Comparison of ENCODE assay signal across 10 cellular contexts in genomic region chrX:72045552-72046277, GRCh38.
DNase-seq lines count a peak whose midpoint lies in the region; ATAC-seq and TF ChIP-seq lines count a peak whose summit lies in the region.
"Had no signal": no experiment of that assay in that cellular context is flagged by ENCODE, and none has a peak within 500 bp of the region (broad histone marks: within the 10 kb centered on the region; RNA-seq: fewer than 3 reads in every experiment).

No MANE protein-coding gene starts in this region.

- DNase-seq in LNCaP clone FGC (ENCODE audit: low read depth) (peak; percentile 88), iPS DF 19.7 (ENCODE audit: low read depth, low spot score) (peak; percentile 81), suprapubic skin (ENCODE audit: low spot score in 2 of 2) (no peak)
- no peak for DNase-seq in activated T-cell treated with anti-CD3 and anti-CD28 coated beads, Interleukin-2, amount 50 U/mL, for 4 hours
- no peak for DNase-seq in activated T-helper 2 cell treated with anti-CD3 and anti-CD28 coated beads, Interferon-gamma antibody, Interleukin-2, Interleukin-4, amounts not matched to agents 10 μg/mL and 5 μg/mL and 100 μg/mL, durations not matched to agents 14 hours and 24 hours and 36 hours (ENCODE audit: low spot score)
- no peak for DNase-seq in stimulated activated effector memory CD8-positive, alpha-beta T cell treated with anti-CD3 and anti-CD28 coated beads, Interleukin-12 subunit alpha, Interleukin-12 subunit beta, amount 100 ng/mL, for 72 hours (ENCODE audit: low spot score in 2 of 2)
- DNase-seq: NCI-H1694 treated with DMSO at 0.1 percent for 48 hours had no signal

- no peak overlapping the region for H3K27ac Mint-ChIP-seq in activated T-helper 2 cell treated with anti-CD3 and anti-CD28 coated beads, Interferon-gamma antibody, Interleukin-2, Interleukin-4, amounts not matched to agents 10 μg/mL and 5 μg/mL and 100 μg/mL, durations not matched to agents 14 hours and 24 hours and 36 hours
- no peak overlapping the region for H3K27ac Mint-ChIP-seq in stimulated activated effector memory CD8-positive, alpha-beta T cell treated with anti-CD3 and anti-CD28 coated beads, Interleukin-12 subunit alpha, Interleukin-12 subunit beta, amount 100 ng/mL, for 72 hours
- H3K27ac Mint-ChIP-seq: activated naive CD8-positive, alpha-beta T cell had no signal

- WGBS in suprapubic skin: 65% methylated on average over 8 of the region's 9 CpGs

- no peaks in the 10 kb centered on the region for H3K36me3 ChIP-seq in suprapubic skin
- H3K36me3 ChIP-seq: neutrophil had no signal

- H3K36me3 Mint-ChIP-seq in activated T-cell treated with anti-CD3 and anti-CD28 coated beads, Interleukin-2, amount 50 U/mL, for 4 hours (ENCODE audit: insufficient read depth): no peaks in the 10 kb centered on the region
- H3K36me3 Mint-ChIP-seq in activated T-helper 2 cell treated with anti-CD3 and anti-CD28 coated beads, Interferon-gamma antibody, Interleukin-2, Interleukin-4, amounts not matched to agents 10 μg/mL and 5 μg/mL and 100 μg/mL, durations not matched to agents 14 hours and 24 hours and 36 hours (ENCODE audit: low read depth): no peaks in the 10 kb centered on the region
- H3K36me3 Mint-ChIP-seq in stimulated activated effector memory CD8-positive, alpha-beta T cell treated with anti-CD3 and anti-CD28 coated beads, Interleukin-12 subunit alpha, Interleukin-12 subunit beta, amount 100 ng/mL, for 72 hours: no peaks in the 10 kb centered on the region
- H3K36me3 Mint-ChIP-seq: activated naive CD8-positive, alpha-beta T cell had no signal

- TF ChIP-seq EP300 in suprapubic skin (IDR thresholded peaks at IDR 0.05): no peak

- H3K27me3 Mint-ChIP-seq in activated T-cell treated with anti-CD3 and anti-CD28 coated beads, Interleukin-2, amount 50 U/mL, for 4 hours (ENCODE audit: low read depth): no peaks in the 10 kb centered on the region
- peaks cover 25% of the 10 kb centered on the region for H3K27me3 Mint-ChIP-seq in activated T-helper 2 cell treated with anti-CD3 and anti-CD28 coated beads, Interferon-gamma antibody, Interleukin-2, Interleukin-4, amounts not matched to agents 10 μg/mL and 5 μg/mL and 100 μg/mL, durations not matched to agents 14 hours and 24 hours and 36 hours (ENCODE audit: low read depth)
- H3K27me3 Mint-ChIP-seq: activated naive CD8-positive, alpha-beta T cell had no signal

- no peak for ATAC-seq in activated T-cell treated with anti-CD3 and anti-CD28 coated beads, Interleukin-2, amount 50 U/mL, for 4 hours
- ATAC-seq in stimulated activated effector memory CD8-positive, alpha-beta T cell treated with anti-CD3 and anti-CD28 coated beads, Interleukin-12 subunit alpha, Interleukin-12 subunit beta, amount 100 ng/mL, for 72 hours: no peak

- H3K27ac ChIP-seq in VCaP (peak overlapping the region; percentile 82), suprapubic skin (peak overlapping the region; percentile 29)
- H3K27ac ChIP-seq: neutrophil had no signal

- H3K4me1 Mint-ChIP-seq in activated T-cell treated with anti-CD3 and anti-CD28 coated beads, Interleukin-2, amount 50 U/mL, for 4 hours (ENCODE audit: low read depth): peaks cover 32% of the 10 kb centered on the region
- peaks cover 8% of the 10 kb centered on the region for H3K4me1 Mint-ChIP-seq in activated T-helper 2 cell treated with anti-CD3 and anti-CD28 coated beads, Interferon-gamma antibody, Interleukin-2, Interleukin-4, amounts not matched to agents 10 μg/mL and 5 μg/mL and 100 μg/mL, durations not matched to agents 14 hours and 24 hours and 36 hours (ENCODE audit: low read depth)
- peaks cover 43% of the 10 kb centered on the region for H3K4me1 Mint-ChIP-seq in stimulated activated effector memory CD8-positive, alpha-beta T cell treated with anti-CD3 and anti-CD28 coated beads, Interleukin-12 subunit alpha, Interleukin-12 subunit beta, amount 100 ng/mL, for 72 hours

- H3K4me1 ChIP-seq in suprapubic skin: peaks cover 5% of the 10 kb centered on the region

- no peaks in the 10 kb centered on the region for H3K9me3 ChIP-seq in suprapubic skin
- H3K9me3 ChIP-seq: neutrophil had no signal

- H3K4me3 Mint-ChIP-seq in activated T-cell treated with anti-CD3 and anti-CD28 coated beads, Interleukin-2, amount 50 U/mL, for 4 hours: no peak overlapping the region
- no peak overlapping the region for H3K4me3 Mint-ChIP-seq in activated T-helper 2 cell treated with anti-CD3 and anti-CD28 coated beads, Interferon-gamma antibody, Interleukin-2, Interleukin-4, amounts not matched to agents 10 μg/mL and 5 μg/mL and 100 μg/mL, durations not matched to agents 14 hours and 24 hours and 36 hours (ENCODE audit: low read depth)
- H3K4me3 Mint-ChIP-seq in stimulated activated effector memory CD8-positive, alpha-beta T cell treated with anti-CD3 and anti-CD28 coated beads, Interleukin-12 subunit alpha, Interleukin-12 subunit beta, amount 100 ng/mL, for 72 hours: no peak overlapping the region
- H3K4me3 Mint-ChIP-seq: activated naive CD8-positive, alpha-beta T cell had no signal

- H3K4me3 ChIP-seq in LNCaP clone FGC (ENCODE audit: low read depth, low read length) (no peak overlapping the region), suprapubic skin (no peak overlapping the region)

- no peaks in the 10 kb centered on the region for H3K9me3 Mint-ChIP-seq in activated T-cell treated with anti-CD3 and anti-CD28 coated beads, Interleukin-2, amount 50 U/mL, for 4 hours
- no peaks in the 10 kb centered on the region for H3K9me3 Mint-ChIP-seq in activated T-helper 2 cell treated with anti-CD3 and anti-CD28 coated beads, Interferon-gamma antibody, Interleukin-2, Interleukin-4, amounts not matched to agents 10 μg/mL and 5 μg/mL and 100 μg/mL, durations not matched to agents 14 hours and 24 hours and 36 hours
- H3K9me3 Mint-ChIP-seq in stimulated activated effector memory CD8-positive, alpha-beta T cell treated with anti-CD3 and anti-CD28 coated beads, Interleukin-12 subunit alpha, Interleukin-12 subunit beta, amount 100 ng/mL, for 72 hours: no peaks in the 10 kb centered on the region

- TF ChIP-seq CTCF in LNCaP clone FGC (IDR thresholded peaks at IDR 0.05; ENCODE audit: control insufficient read depth, extremely low read depth, insufficient read depth) (no peak), VCaP (conservative IDR thresholded peaks at IDR 0.05) (no peak), suprapubic skin (IDR thresholded peaks at IDR 0.05) (no peak)

- no peak for TF ChIP-seq POLR2A in suprapubic skin (IDR thresholded peaks at IDR 0.05)

- H3K27me3 ChIP-seq in suprapubic skin: no peaks in the 10 kb centered on the region
- H3K27me3 ChIP-seq: neutrophil had no signal

- intact Hi-C loops in activated T-helper 2 cell treated with anti-CD3 and anti-CD28 coated beads, Interferon-gamma antibody, Interleukin-2, Interleukin-4, amounts not matched to agents 10 μg/mL and 5 μg/mL and 100 μg/mL, durations not matched to agents 14 hours and 24 hours and 36 hours (cut with micrococcal nuclease): no loop called here

Comparison
In these comparisons a context has a peak if more than half of its experiments do, and no peak if none do; other contexts are left out.
1. DNase-seq: peak in LNCaP clone FGC (single experiment) and iPS DF 19.7 (single experiment); none in suprapubic skin (0 of 2), activated T-cell treated with anti-CD3 and anti-CD28 coated beads, Interleukin-2, amount 50 U/mL, for 4 hours (single experiment), activated T-helper 2 cell treated with anti-CD3 and anti-CD28 coated beads, Interferon-gamma antibody, Interleukin-2, Interleukin-4, amounts not matched to agents 10 μg/mL and 5 μg/mL and 100 μg/mL, durations not matched to agents 14 hours and 24 hours and 36 hours (single experiment) and stimulated activated effector memory CD8-positive, alpha-beta T cell treated with anti-CD3 and anti-CD28 coated beads, Interleukin-12 subunit alpha, Interleukin-12 subunit beta, amount 100 ng/mL, for 72 hours (0 of 2).